Comparison of ENCODE assay signal across 23 cellular contexts in the genomic region with DNA sequence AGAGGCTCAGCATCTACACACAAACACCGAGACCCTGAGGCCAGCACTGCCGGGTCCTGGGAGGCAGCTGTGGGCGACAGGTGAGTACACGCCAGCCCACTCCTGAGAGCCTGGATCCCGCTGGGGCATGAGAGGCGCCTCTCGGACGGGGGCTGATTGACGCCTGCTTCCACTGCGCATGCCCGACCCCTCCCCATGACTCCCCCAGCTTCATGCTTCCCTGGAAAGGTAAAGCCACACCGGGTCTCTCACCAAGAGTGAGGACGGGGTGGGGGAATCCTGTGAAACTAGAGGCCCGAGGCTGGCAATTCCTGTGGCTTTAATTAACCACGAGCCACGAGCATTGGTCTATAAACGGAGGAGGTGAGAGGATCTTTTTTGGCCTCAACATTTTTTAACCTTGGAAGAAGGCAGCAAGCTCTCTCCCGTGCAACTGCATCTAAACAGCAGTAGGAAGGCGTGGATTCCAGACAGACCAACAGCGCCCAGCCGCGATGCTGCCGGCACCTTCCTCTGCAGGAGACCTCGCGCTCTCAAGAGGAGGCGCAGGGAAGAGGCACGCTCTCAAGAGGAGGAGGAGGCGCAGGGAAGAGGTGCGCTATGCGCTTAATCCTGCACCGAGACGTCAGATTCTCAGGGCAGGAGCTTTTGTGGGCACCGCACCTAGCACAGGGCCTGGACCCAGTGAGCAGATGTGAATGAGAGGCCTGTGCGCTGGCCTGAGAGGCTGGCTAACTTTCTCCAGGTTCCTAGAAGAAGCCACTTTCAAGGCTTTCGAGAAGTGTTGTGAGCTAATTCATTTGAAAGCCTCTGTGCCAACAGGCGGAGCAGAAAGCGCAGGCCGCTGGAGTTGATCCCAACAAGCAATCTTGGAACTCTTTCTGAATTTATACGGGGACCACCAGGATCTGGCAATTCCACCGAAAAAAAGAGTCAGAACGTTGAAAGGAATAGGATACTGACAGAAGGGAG.
DNase-seq lines count a peak whose midpoint lies in the region; ATAC-seq, FAIRE-seq and TF ChIP-seq lines count a peak whose summit lies in the region.
"Had no signal": no experiment of that assay in that cellular context is flagged by ENCODE, and none has a peak within 500 bp of the region (broad histone marks: within the 10 kb centered on the region; RNA-seq: fewer than 3 reads in every experiment).

No MANE protein-coding gene starts in this region.

- no peak overlapping the region for H3K4me2 ChIP-seq in neuronal stem cell (ENCODE audit: insufficient read depth, low read length, poor library complexity, severe bottlenecking)
- H3K4me2 ChIP-seq: PC-9 had no signal

- no peak for FAIRE-seq in GM19239 (lab: Jason Lieb, UNC)
- FAIRE-seq in H54 (lab: Jason Lieb, UNC) = no peak

- no CpG with 5 or more reads among the region's 41 CpGs for WGBS in neuronal stem cell (ENCODE audit: extremely low coverage in 2 of 2, insufficient read length in 2 of 2, insufficient replicate concordance in 1 of 2), 2 donors

- TF ChIP-seq POLR2A in H54 (IDR thresholded peaks at IDR 0.05; ENCODE audit: low read depth, low read length) = no peak

- H2AFZ ChIP-seq in neuronal stem cell (ENCODE audit: low read length) = no peak overlapping the region
- H2AFZ ChIP-seq: PC-9 had no signal

- H2BK120ac ChIP-seq in neuronal stem cell (ENCODE audit: low read depth, low read length) = no peak overlapping the region

- no peak overlapping the region for H3K4me3 ChIP-seq in coronary artery
- no peak overlapping the region for H3K4me3 ChIP-seq in neuronal stem cell (ENCODE audit: low read length in 2 of 2)
- H3K4me3 ChIP-seq in dorsolateral prefrontal cortex = no peak overlapping the region
- H3K4me3 ChIP-seq: BLaER1 treated with 17β-estradiol and CSF1 and Interleukin-3, amounts not matched to agents 10 nM and 100 nM; lung; PC-9; transverse colon had no signal

- H4K91ac ChIP-seq in neuronal stem cell (ENCODE audit: low read depth, low read length, poor library complexity) = no peak overlapping the region

- H3K27me3 ChIP-seq in neuronal stem cell (ENCODE audit: control insufficient read depth in 3 of 3, insufficient read depth in 3 of 3, low read depth in 1 of 3, low read length in 3 of 3) = no peaks in the 10 kb centered on the region
- no peaks in the 10 kb centered on the region for H3K27me3 ChIP-seq in dorsolateral prefrontal cortex
- H3K27me3 ChIP-seq: BLaER1 treated with 17β-estradiol and CSF1 and Interleukin-3, amounts not matched to agents 10 nM and 100 nM; transverse colon had no signal

- peaks cover 5 to 7% of the 10 kb centered on the region in 2 donors for H3K9me3 ChIP-seq in neuronal stem cell (replicated peaks in 1 of 2; ENCODE audit: control insufficient read depth in 2 of 2, insufficient read depth in 1 of 2, low read depth in 1 of 2, low read length in 2 of 2)
- H3K9me3 ChIP-seq: psoas muscle, transverse colon had no signal

- H3K23ac ChIP-seq in neuronal stem cell (ENCODE audit: low read depth, low read length, poor library complexity) = no peak overlapping the region

- H2AK5ac ChIP-seq in neuronal stem cell (ENCODE audit: low read depth, low read length) = peak overlapping the region; percentile 72

- peak overlapping the region; percentile 30 for H3K9ac ChIP-seq in neuronal stem cell (ENCODE audit: low read depth, low read length, poor library complexity)

- DNase-seq in GM19239 (ENCODE audit: insufficient read length, low spot score) (peak; percentile 1), NCI-H187 treated with DMSO at 0.1 percent for 48 hours (lab: John Stamatoyannopoulos, UW) (peak; percentile 52), coronary artery (ENCODE audit: low spot score) (peak; percentile 60), neuronal stem cell (ENCODE audit: low spot score) (no peak), H54 (ENCODE audit: insufficient read length, low spot score) (no peak), dorsolateral prefrontal cortex (no peak)
- no peak for DNase-seq in activated T-cell treated with anti-CD3 and anti-CD28 coated beads, Interleukin-2, amount 50 U/mL, for 48 hours
- DNase-seq: activated CD4-positive, alpha-beta T cell treated with anti-CD3 and anti-CD28 coated beads, Interleukin-2, amount 10 ng/mL, durations not matched to agents 24 days and 14 days; activated CD8-positive, alpha-beta memory T cell treated with anti-CD3 and anti-CD28 coated beads, Interleukin-2, amount 50 U/mL, for 48 hours; activated naive CD4-positive, alpha-beta T cell treated with anti-CD3 and anti-CD28 coated beads for 36 hours; DMS53; erythroblast; HCEC 1CT; naive B cell; NCI-H1092 treated with DMSO at 0.1 percent for 48 hours; NCI-H226; PC-9; psoas muscle; stimulated activated naive B cell treated with anti-CD40 and anti-IgM and Interleukin-4, amounts not matched to agents 10 μg/mL and 1 μg/mL and 100 μg/mL, for 72 hours; transverse colon had no signal

- no peak for TF ChIP-seq CTCF in coronary artery (IDR thresholded peaks at IDR 0.05)
- no peak for TF ChIP-seq CTCF in dorsolateral prefrontal cortex (IDR thresholded peaks at IDR 0.05 in 54 of 56, conservative IDR thresholded peaks at IDR 0.05 in 2 of 56; ENCODE audit: low read depth in 1 of 56, partially characterized antibody in 56 of 56)

- H3K27ac ChIP-seq in coronary artery (no peak overlapping the region), neuronal stem cell (replicated peaks; ENCODE audit: low read length) (no peak overlapping the region), dorsolateral prefrontal cortex (no peak overlapping the region)
- H3K27ac ChIP-seq: BLaER1 treated with 17β-estradiol and CSF1 and Interleukin-3, amounts not matched to agents 10 nM and 100 nM; PC-9; psoas muscle; transverse colon had no signal

- peaks cover 0 to 2% of the 10 kb centered on the region in 2 donors for H3K4me1 ChIP-seq in neuronal stem cell (ENCODE audit: control insufficient read depth in 2 of 2, insufficient read depth in 1 of 2, low read depth in 1 of 2, low read length in 2 of 2)
- H3K4me1 ChIP-seq: transverse colon had no signal

- no peak overlapping the region for H2BK12ac ChIP-seq in neuronal stem cell (ENCODE audit: low read length)

- H4K8ac ChIP-seq in neuronal stem cell (ENCODE audit: low read depth, low read length) = no peak overlapping the region

- peaks cover 3 to 13% of the 10 kb centered on the region in 2 donors for H3K36me3 ChIP-seq in neuronal stem cell (replicated peaks in 1 of 2; ENCODE audit: control insufficient read depth in 2 of 2, insufficient read depth in 2 of 2, low read length in 2 of 2)
- H3K36me3 ChIP-seq: transverse colon had no signal

- H3K79me1 ChIP-seq in neuronal stem cell (ENCODE audit: low read depth, low read length) = no peaks in the 10 kb centered on the region

- H2BK15ac ChIP-seq in neuronal stem cell (ENCODE audit: low read length) = no peak overlapping the region

- H2BK5ac ChIP-seq in neuronal stem cell (ENCODE audit: low read length) = no peak overlapping the region

- peak overlapping the region; percentile 62 for H3K18ac ChIP-seq in neuronal stem cell (ENCODE audit: low read length)

- H3K14ac ChIP-seq in neuronal stem cell (ENCODE audit: low read length) = no peak overlapping the region

- no peak overlapping the region for H3K4ac ChIP-seq in neuronal stem cell (ENCODE audit: low read length)

- ATAC-seq in HG03159 (IDR thresholded peaks at IDR 0.05; ENCODE audit: unreplicated experiment) = no peak
- ATAC-seq: stimulated activated naive B cell treated with anti-CD40 and anti-IgM and Interleukin-4, amounts not matched to agents 10 μg/mL and 1 μg/mL and 100 μg/mL, for 72 hours had no signal

- intact Hi-C loops in dorsolateral prefrontal cortex (cut with DNase I) = no loop called here

Comparison
In these comparisons a context has a peak if more than half of its experiments do, and no peak if none do; other contexts are left out.
1. DNase-seq: peak in GM19239 (single experiment), NCI-H187 treated with DMSO at 0.1 percent for 48 hours (single experiment) and coronary artery (single experiment); none in neuronal stem cell (single experiment), H54 (single experiment), dorsolateral prefrontal cortex (0 of 10) and activated T-cell treated with anti-CD3 and anti-CD28 coated beads, Interleukin-2, amount 50 U/mL, for 48 hours (0 of 2).